19 cellular contexts compared by ENCODE assay signal in genomic region chr6:14102330-14102729, GRCh38. TPM values are rescaled to one million over a fixed set of nuclear protein-coding genes. Genes with fewer than 3 reads are reported as not detected.
DNase-seq lines count a peak whose midpoint lies in the region; ATAC-seq, FAIRE-seq and TF ChIP-seq lines count a peak whose summit lies in the region.
"Had no signal": no experiment of that assay in that cellular context is flagged by ENCODE, and none has a peak within 500 bp of the region (broad histone marks: within the 10 kb centered on the region; RNA-seq: fewer than 3 reads in every experiment).

No MANE protein-coding gene starts in this region.

- no peaks in the 10 kb centered on the region for H3K27me3 ChIP-seq in OCI-LY3 (ENCODE audit: low read depth, low read length)
- no peaks in the 10 kb centered on the region; a peak in 1 of 4 replicates for H3K27me3 ChIP-seq in GM12878 (replicated peaks in 1 of 2; ENCODE audit: control insufficient read depth in 2 of 2, insufficient read depth in 2 of 2, low read length in 1 of 2)
- H3K27me3 ChIP-seq: BLaER1 had no signal

- in situ Hi-C loops in GM12878 (cut with MboI): loop anchor here (25.0 kb wide), 1 partner anchor 1740 kb away; no protein-coding TSS in a partner anchor

- no peak for DNase-seq in GM12878 (ENCODE audit: low read depth, low spot score)
- no peak for DNase-seq in naive B cell
- no peak for DNase-seq in posterior vena cava (ENCODE audit: low spot score)
- no peak for DNase-seq in NCI-H345 treated with DMSO at 0.1 percent for 48 hours (lab: John Stamatoyannopoulos, UW; ENCODE audit: unreplicated experiment)
- DNase-seq: Caco-2; CD4-positive, CD25-positive, alpha-beta regulatory T cell; CD8-positive, alpha-beta T cell; DMS153; DND-41; GM23248; H7; HCEC 1CT had no signal

- H3K79me2 ChIP-seq in OCI-LY3 (ENCODE audit: low read length): peaks cover 7% of the 10 kb centered on the region; the same call in 1 of the 2 replicates
- no peaks in the 10 kb centered on the region for H3K79me2 ChIP-seq in GM12878 (ENCODE audit: control insufficient read depth, insufficient read depth, low read length)

- H3K27ac Mint-ChIP-seq in naive B cell: peak overlapping the region in 4 of 6 donors; percentile 2 to 100 (median 90)
- H3K27ac Mint-ChIP-seq: CD4-positive, CD25-positive, alpha-beta regulatory T cell; CD8-positive, alpha-beta T cell had no signal

- SMC1A ChIA-PET in GM12878 (lab: Charles Lee; ENCODE audit: uncharacterized antibody, unreplicated experiment): interaction anchor here (0.6 to 2.8 kb wide), 5 partner anchors 7 to 35 kb away, joined by 3 to 15 read pairs (median 3); no protein-coding TSS in a partner anchor

- H3K4me1 Mint-ChIP-seq in naive B cell: peaks cover 39 to 85% (median 40%) of the 10 kb centered on the region in 3 donors

- H3K4me3 Mint-ChIP-seq in naive B cell: peak overlapping the region in 1 of 8 donors; percentile 71
- H3K4me3 Mint-ChIP-seq: B cell; CD4-positive, CD25-positive, alpha-beta regulatory T cell; CD8-positive, alpha-beta T cell had no signal

- H3K4me1 ChIP-seq in OCI-LY3 (ENCODE audit: low read length) (peaks cover 45% of the 10 kb centered on the region), GM12878 (ENCODE audit: control insufficient read depth, insufficient read depth, low read length) (peaks cover 8% of the 10 kb centered on the region)
- H3K4me1 ChIP-seq: Caco-2 had no signal

- H3K36me3 Mint-ChIP-seq in naive B cell: peaks cover 0 to 2% of the 10 kb centered on the region in 2 donors
- H3K36me3 Mint-ChIP-seq: CD8-positive, alpha-beta T cell had no signal

- H3K9me3 ChIP-seq in OCI-LY3 (ENCODE audit: insufficient read depth, low read length): peaks cover 9% of the 10 kb centered on the region
- peaks cover 12% of the 10 kb centered on the region for H3K9me3 ChIP-seq in GM12878 (replicated peaks; ENCODE audit: control insufficient read depth, insufficient read depth, low read length)

- H3K9ac ChIP-seq in OCI-LY3 (ENCODE audit: low read length) (no peak overlapping the region), GM12878 (ENCODE audit: control insufficient read depth, insufficient read depth, low read length) (no peak overlapping the region)
- H3K9ac ChIP-seq: BLaER1, GM23248 had no signal

- H3K4me2 ChIP-seq in OCI-LY3 (ENCODE audit: low read length): peak overlapping the region; percentile 22; the same call in 1 of the 2 replicates
- H3K4me2 ChIP-seq in GM12878 (ENCODE audit: control insufficient read depth, insufficient read depth): no peak overlapping the region
- H3K4me2 ChIP-seq: BLaER1 had no signal

- H2AFZ ChIP-seq in OCI-LY3 (ENCODE audit: low read depth, low read length): no peak overlapping the region
- no peak overlapping the region for H2AFZ ChIP-seq in GM12878 (ENCODE audit: control insufficient read depth, low read depth, low read length)
- H2AFZ ChIP-seq: GM23248 had no signal

- no peak for FAIRE-seq in GM12878 (lab: Jason Lieb, UNC)
- FAIRE-seq: G401.6, H1 had no signal

- peaks cover 0 to 10% (median 2%) of the 10 kb centered on the region in 7 donors for H3K9me3 Mint-ChIP-seq in naive B cell

- ATAC-seq in GM12878 (peak; percentile 40), naive B cell (ENCODE audit: low read depth in 2 of 2) (peak in 1 of 2 donors; percentile 48), GM18505 (IDR thresholded peaks at IDR 0.05; ENCODE audit: unreplicated experiment) (no peak)
- ATAC-seq: CD8-positive, alpha-beta T cell had no signal

- H3K27me3 Mint-ChIP-seq in naive B cell: no peaks in the 10 kb centered on the region
- H3K27me3 Mint-ChIP-seq: B cell had no signal

- RAD21 ChIA-PET in GM12878 (lab: Charles Lee; ENCODE audit: unreplicated experiment): interaction anchor here (0.6 to 1.2 kb wide), 2 partner anchors 9 to 35 kb away, joined by 3 to 4 read pairs; no protein-coding TSS in a partner anchor

- BruUV-seq in GM12878 (replicated peaks; lab: Mats Ljungman, UMichigan): no TSS peak

- H3K27ac ChIP-seq in OCI-LY3 (ENCODE audit: low read length) (no peak overlapping the region), GM12878 (ENCODE audit: control insufficient read depth, insufficient read depth) (no peak overlapping the region)
- H3K27ac ChIP-seq: BLaER1, C4-2B, GM23248 had no signal

- CTCF ChIA-PET in GM12878 (lab: Yijun Ruan, JAX): interaction anchor here (1.5 kb wide), 1 partner anchor 194 kb away, joined by 5 read pairs; no protein-coding TSS in a partner anchor

- H3K4me3 ChIP-seq in OCI-LY3 (ENCODE audit: low read length) (no peak overlapping the region), GM12878 (no peak overlapping the region)
- H3K4me3 ChIP-seq: BLaER1, GM23248 had no signal

- H3K36me3 ChIP-seq in OCI-LY3 (replicated peaks; ENCODE audit: low read depth, low read length): peaks cover 13% of the 10 kb centered on the region
- H3K36me3 ChIP-seq in GM12878 (ENCODE audit: control insufficient read depth in 2 of 2, insufficient read depth in 2 of 2, low read length in 1 of 2): no peaks in the 10 kb centered on the region
- H3K36me3 ChIP-seq: BLaER1 had no signal

- WGBS in GM12878 (ENCODE audit: insufficient coverage, insufficient replicate concordance, low lambda C conversion rate, missing lambda C conversion rate): 75% methylated on average over 3 of the region's 3 CpGs

- H4K20me1 ChIP-seq in OCI-LY3 (ENCODE audit: insufficient read depth, low read length): no peaks in the 10 kb centered on the region
- H4K20me1 ChIP-seq in GM12878 (ENCODE audit: control insufficient read depth, insufficient read depth): no peaks in the 10 kb centered on the region
- H4K20me1 ChIP-seq: BLaER1 had no signal

- POLR2A ChIA-PET in GM12878 (lab: Charles Lee): interaction anchor here (1.3 kb wide), 1 partner anchor 20 kb away, joined by 3 read pairs; no protein-coding TSS in a partner anchor

- TF ChIP-seq CTCF in OCI-LY3 (IDR thresholded peaks at IDR 0.05; ENCODE audit: low read depth, low read length) (no peak), GM12878 (IDR thresholded peaks at IDR 0.05 in 2 of 3, conservative IDR thresholded peaks at IDR 0.05 in 1 of 3; ENCODE audit: control insufficient read depth in 2 of 3, extremely low read depth in 1 of 3, insufficient read depth in 1 of 3, low read depth in 3 of 3, low read length in 3 of 3) (no peak)

- no peak for TF ChIP-seq POLR2A in GM12878 (IDR thresholded peaks at IDR 0.05; ENCODE audit: low read depth, low read length)
- no peak for TF ChIP-seq POLR2A in GM18505 (IDR thresholded peaks at IDR 0.05; ENCODE audit: borderline replicate concordance, extremely low read depth, insufficient read depth, insufficient read length)

- no peak for TF ChIP-seq RAD21 in GM12878 (IDR thresholded peaks at IDR 0.05; ENCODE audit: insufficient read depth, low read depth, low read length)

- intact Hi-C loops in GM12878 (cut with micrococcal nuclease; ENCODE audit: unreplicated experiment): no loop called here
- intact Hi-C loops in posterior vena cava (cut with DNase I): no loop called here

- TF ChIP-seq EP300 in GM12878 (IDR thresholded peaks at IDR 0.05; ENCODE audit: borderline replicate concordance in 1 of 2, control insufficient read depth in 1 of 2, low read depth in 2 of 2, low read length in 2 of 2): no peak

TF ChIP-seq in GM12878, 131 proteins besides CTCF, POLR2A, EP300 and RAD21:
- TF ChIP-seq SPI1 (IDR thresholded peaks at IDR 0.05; ENCODE audit: borderline replicate concordance, insufficient read depth, low read depth, low read length) (peak; percentile 30; the same call in 1 of the 2 replicates), PKNOX1 (IDR thresholded peaks at IDR 0.05) (0 out of 2 replicates have a peak, but pooled peaks have one; percentile 19), HDAC2 (IDR thresholded peaks at IDR 0.05) (no peak), USF1 (IDR thresholded peaks at IDR 0.05; ENCODE audit: borderline replicate concordance, extremely low read length, insufficient read depth, low read depth, low read length) (no peak)
TF ChIP-seq in GM12878: peak in this region for 2.

RNA-seq across cellular contexts. Expression of gene CD83, which starts 15.2 kb away (rescaled TPM):
- 204 and 206 TPM in 2 replicates for total RNA-seq in GM12878 (2013; cell fraction: nucleolus; rRNA removed)
- total RNA-seq in GM12878 (2014; rRNA removed): 161 and 190 TPM in 2 replicates
- total RNA-seq in GM12878 (2014; rRNA removed; fragmentation: Illumina TruSeq; extraction: Trizol): 126 and 127 TPM in 2 replicates
- 128 and 132 TPM in 2 replicates for total RNA-seq in GM12878 (2021)
- 62.9 TPM for polyA plus RNA-seq in GM12878 (2011; ENCODE audit: low read depth)
- 121 and 129 TPM in 2 replicates for polyA plus RNA-seq in GM12878 (2011; rRNA removed)
- polyA plus RNA-seq in GM12878 (2011; cell fraction: cytosol; rRNA removed): 61.3 and 73.0 TPM in 2 replicates
- 61.7 and 74.8 TPM in 2 replicates for polyA plus RNA-seq in GM12878 (2011; cell fraction: nucleus; rRNA removed)
- polyA plus RNA-seq in GM12878 (2012): 55.9 and 78.6 TPM in 2 replicates
- polyA plus RNA-seq in GM12878 (2014; fragmentation: Illumina TruSeq; extraction: Trizol): 170 and 198 TPM in 2 replicates
- 100 to 1,000 TPM; 120 to 174 TPM for polyA plus RNA-seq in GM12878 (2014; fragmentation: Nextera tagmentation; extraction: Ambion mirVana)
- 158 and 173 TPM in 2 replicates for polyA plus RNA-seq in GM12878 (2014; rRNA removed)
- 10 to 100 TPM; 76.1 to 78.6 TPM for polyA plus RNA-seq in GM12878 (2016; fragmentation: Nextera tagmentation; extraction: Ambion mirVana)
- 48.8 and 53.4 TPM in 2 replicates for polyA minus RNA-seq in GM12878 (2011; rRNA and poly(A)+ RNA removed)
- 16.2 and 18.5 TPM in 2 replicates for polyA minus RNA-seq in GM12878 (2011; cell fraction: cytosol; rRNA and poly(A)+ RNA removed)
- polyA minus RNA-seq in GM12878 (2011; cell fraction: nucleus; rRNA and poly(A)+ RNA removed): 14.9 and 19.7 TPM in 2 replicates
- polyA plus RNA-seq in naive B cell (ENCODE audit: low read depth in 6 of 6): 100 to 1,000 TPM in 4 of 6 donors, 10 to 100 TPM in 2; 57.0 to 622 (median 209) TPM
- 1 to 10 TPM; 1.3 to 2.9 TPM for total RNA-seq in posterior vena cava

Comparison
In these comparisons a context has a peak if more than half of its experiments do, and no peak if none do; other contexts are left out.
1. RNA of gene CD83, which starts 15.2 kb away (total RNA-seq): 126 to 206 TPM in GM12878; 1.3 to 2.9 TPM in posterior vena cava; every median in the first group is over 10 times any median in the second.